8 cellular contexts compared by ENCODE assay signal in the genomic region with DNA sequence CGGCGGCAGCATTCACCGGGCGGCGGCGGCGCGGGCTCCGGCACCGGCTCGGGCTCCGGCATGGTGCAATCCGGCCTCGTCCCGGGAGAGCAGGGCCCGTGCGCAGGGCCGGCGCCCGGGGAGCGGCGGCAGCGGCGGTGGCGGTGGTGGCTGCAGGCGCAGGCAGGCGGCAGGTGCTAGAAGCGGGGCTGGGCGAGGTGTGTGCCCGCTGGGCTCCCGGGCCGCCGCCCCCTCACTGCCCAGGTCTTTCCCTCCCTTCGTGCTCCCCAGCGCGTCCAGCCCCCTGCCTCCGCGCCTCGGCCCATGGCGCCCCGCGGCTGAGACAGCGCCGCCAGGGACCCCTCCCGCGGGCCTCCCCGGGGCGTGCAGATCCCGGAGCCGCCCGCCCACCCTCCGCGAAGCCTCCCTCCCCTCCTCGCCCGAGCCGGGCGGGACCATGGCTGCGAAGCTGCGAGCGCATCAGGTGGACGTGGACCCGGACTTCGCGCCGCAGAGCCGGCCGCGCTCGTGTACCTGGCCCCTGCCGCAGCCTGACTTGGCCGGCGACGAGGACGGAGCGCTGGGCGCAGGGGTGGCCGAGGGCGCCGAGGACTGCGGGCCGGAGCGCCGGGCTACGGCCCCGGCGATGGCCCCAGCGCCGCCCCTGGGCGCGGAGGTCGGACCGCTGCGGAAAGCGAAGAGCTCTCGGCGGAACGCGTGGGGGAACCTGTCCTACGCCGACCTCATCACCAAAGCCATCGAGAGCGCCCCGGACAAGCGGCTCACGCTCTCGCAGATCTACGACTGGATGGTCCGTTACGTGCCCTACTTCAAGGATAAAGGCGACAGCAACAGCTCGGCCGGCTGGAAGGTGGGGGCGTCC. TPM values are rescaled to one million over a fixed set of nuclear protein-coding genes. Genes with fewer than 3 reads are reported as not detected.
DNase-seq lines count a peak whose midpoint lies in the region; ATAC-seq and TF ChIP-seq lines count a peak whose summit lies in the region.

No MANE protein-coding gene starts in this region.

- H3K27ac ChIP-seq in left ventricle myocardium inferior (replicated peaks), result peak overlapping the region; percentile 75
- H3K27ac ChIP-seq in Panc1 (ENCODE audit: low read length), result no peak overlapping the region
- H3K27ac ChIP-seq in osteoblast (ENCODE audit: low read depth, low read length), result no peak overlapping the region

- no peak overlapping the region for H2AFZ ChIP-seq in osteoblast (ENCODE audit: low read length)

- no TSS peak for BruUV-seq in Panc1 (replicated peaks; lab: Mats Ljungman, UMichigan)

- H3K4me1 Mint-ChIP-seq in effector memory CD8-positive, alpha-beta T cell (ENCODE audit: low read depth in 2 of 2), result peaks cover 7 to 24% of the 10 kb centered on the region in 2 donors

- CTCF ChIA-PET in Panc1 (lab: Charles Lee), result interaction anchor here (0.6 to 0.7 kb wide), 4 partner anchors 10 to 1323 kb away, joined by 3 to 8 read pairs (median 4); no protein-coding TSS in a partner anchor

- no peak overlapping the region for H3K27ac Mint-ChIP-seq in effector memory CD8-positive, alpha-beta T cell

- in situ Hi-C loops in Panc1 (cut with HindIII; ENCODE audit: low pct_unique_long_range_greater_than_20kb, low sequenced_read_pairs), result no loop called here

- DNase-seq in left ventricle myocardium inferior, result no peak
- no peak for DNase-seq in cardiac septum (ENCODE audit: low spot score)
- no peak for DNase-seq in Panc1 (ENCODE audit: low read depth, low spot score)
- no peak for DNase-seq in effector memory CD8-positive, alpha-beta T cell
- peak; percentile 89 for DNase-seq in osteoblast (ENCODE audit: insufficient read length, low spot score, missing footprints)
- no peak for DNase-seq in HPDE6-E6E7 (ENCODE audit: extremely low spot score)
- DNase-seq in effector CD8-positive, alpha-beta T cell (lab: John Stamatoyannopoulos, UW), result no peak

- peaks cover 7% of the 10 kb centered on the region for H3K36me3 Mint-ChIP-seq in effector memory CD8-positive, alpha-beta T cell (ENCODE audit: insufficient read depth)

- H3K36me3 ChIP-seq in left ventricle myocardium inferior (no peaks in the 10 kb centered on the region), Panc1 (ENCODE audit: control insufficient read depth, insufficient read depth, low read length) (no peaks in the 10 kb centered on the region), osteoblast (ENCODE audit: insufficient read depth, low read length) (no peaks in the 10 kb centered on the region)

- H4K20me1 ChIP-seq in osteoblast (ENCODE audit: insufficient read depth, low read length), result peaks cover 13% of the 10 kb centered on the region

- peaks cover 23 to 45% of the 10 kb centered on the region in 2 donors for H3K27me3 Mint-ChIP-seq in effector memory CD8-positive, alpha-beta T cell

- peak overlapping the region; percentile 64 to 68 for H3K4me3 Mint-ChIP-seq in effector memory CD8-positive, alpha-beta T cell

- peak overlapping the region; percentile 76 for H3K4me3 ChIP-seq in left ventricle myocardium inferior
- peak overlapping the region; percentile 44 to 46 for H3K4me3 ChIP-seq in Panc1 (ENCODE audit: low read depth in 2 of 2, low read length in 2 of 2)
- peak overlapping the region; percentile 70 for H3K4me3 ChIP-seq in osteoblast (ENCODE audit: insufficient read depth, low read length)

- H3K4me1 ChIP-seq in left ventricle myocardium inferior (peaks cover 81% of the 10 kb centered on the region), Panc1 (ENCODE audit: control insufficient read depth, insufficient read depth, low read length) (peaks cover 7% of the 10 kb centered on the region; the same call in 1 of the 2 replicates), osteoblast (ENCODE audit: insufficient read depth, low read length) (peaks cover 9% of the 10 kb centered on the region)

- H3K79me2 ChIP-seq in osteoblast (ENCODE audit: insufficient read depth, low read length), result no peaks in the 10 kb centered on the region

- H3K9me3 Mint-ChIP-seq in effector memory CD8-positive, alpha-beta T cell, result no peaks in the 10 kb centered on the region

- peak; percentile 22 for ATAC-seq in HG02798 (IDR thresholded peaks at IDR 0.05; ENCODE audit: poor library complexity, unreplicated experiment)
- ATAC-seq in Panc1, result peak; percentile 61
- peak; percentile 20 for ATAC-seq in effector memory CD8-positive, alpha-beta T cell (replicated peaks)

- POLR2A ChIA-PET in Panc1 (lab: Charles Lee), result interaction anchor here (0.6 kb wide), 2 partner anchors 49 to 56 kb away, joined by 5 to 6 read pairs; no protein-coding TSS in a partner anchor

- TF ChIP-seq CTCF in left ventricle myocardium inferior (IDR thresholded peaks at IDR 0.05; ENCODE audit: borderline replicate concordance), result no peak
- TF ChIP-seq CTCF in Panc1 (IDR thresholded peaks at IDR 0.05), result no peak
- TF ChIP-seq CTCF in osteoblast (IDR thresholded peaks at IDR 0.05; ENCODE audit: extremely low read depth, low read depth, low read length), result no peak

- intact Hi-C loops in left ventricle myocardium inferior (cut with micrococcal nuclease), result no loop called here
- intact Hi-C loops in cardiac septum (cut with DNase I), result loop anchor here (2.0 kb wide), 1 partner anchor 25 kb away; no protein-coding TSS in a partner anchor
- intact Hi-C loops in Panc1 (cut with micrococcal nuclease; ENCODE audit: unreplicated experiment), result no loop called here

- H3K9me3 ChIP-seq in left ventricle myocardium inferior (replicated peaks), result no peaks in the 10 kb centered on the region
- H3K9me3 ChIP-seq in Panc1 (ENCODE audit: control insufficient read depth, insufficient read depth, low read depth, low read length), result no peaks in the 10 kb centered on the region
- H3K9me3 ChIP-seq in osteoblast (ENCODE audit: low read depth, low read length), result no peaks in the 10 kb centered on the region

- H3K4me2 ChIP-seq in osteoblast (ENCODE audit: insufficient read depth, low read length), result peak overlapping the region; percentile 66

- H3K27me3 ChIP-seq in left ventricle myocardium inferior (ENCODE audit: low read depth) (peaks cover 23% of the 10 kb centered on the region), Panc1 (ENCODE audit: control insufficient read depth, insufficient read depth, low read length) (no peaks in the 10 kb centered on the region), osteoblast (ENCODE audit: insufficient read depth, low read length) (peaks cover 45% of the 10 kb centered on the region)

RNA-seq across cellular contexts. Expression of gene FOXO6, which starts 0.5 kb away (rescaled TPM):
- total RNA-seq in left ventricle myocardium inferior (2.1 TPM), cardiac septum (2.0 TPM), Panc1 (2021; ENCODE audit: unreplicated experiment) (2.5 TPM), osteoblast (not detected in 2 replicates)
- 4.4 TPM for polyA plus RNA-seq in Panc1 (2012; ENCODE audit: insufficient read length)
